In the genomic region with DNA sequence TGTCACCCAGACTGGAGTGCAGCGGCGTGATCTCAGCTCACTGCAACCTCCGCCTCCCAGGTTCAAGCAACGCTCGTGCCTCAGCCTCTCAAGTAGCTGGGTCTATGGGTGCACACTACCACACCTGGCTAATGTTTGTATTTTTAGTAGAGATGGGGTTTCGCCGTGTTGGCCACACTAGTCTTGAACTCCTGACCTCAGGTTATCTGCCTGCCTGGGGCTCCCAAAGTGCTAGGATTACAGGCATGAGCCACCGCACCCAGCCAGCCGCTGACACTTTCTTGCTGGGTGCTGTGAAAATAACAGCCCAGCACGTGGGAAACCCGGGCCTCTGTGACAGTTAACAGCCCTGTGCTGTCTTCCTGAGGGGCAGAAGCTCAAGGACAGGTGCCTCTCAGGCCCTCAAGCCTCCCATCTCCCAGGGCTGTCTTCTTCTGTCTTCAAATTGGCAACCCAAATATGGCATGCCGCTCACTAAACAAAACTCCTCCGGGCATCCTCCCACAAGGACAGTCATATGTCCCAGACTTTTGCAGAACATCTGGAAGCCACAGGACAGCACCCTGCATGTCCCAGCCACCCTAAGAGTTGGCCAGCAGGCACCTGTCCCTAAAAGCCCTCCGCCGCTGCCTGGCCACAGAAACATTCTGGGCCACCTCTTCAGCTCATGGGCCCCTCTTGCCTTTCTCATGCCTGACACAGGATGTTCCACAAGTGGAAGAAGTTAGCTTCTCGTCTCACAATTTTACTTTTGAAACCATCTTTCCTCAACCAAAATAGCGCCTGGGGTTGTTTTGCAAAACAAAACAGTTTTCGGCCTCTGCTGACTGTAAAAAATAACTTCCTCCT, we compare ENCODE assay signal across 17 cellular contexts.
DNase-seq lines count a peak whose midpoint lies in the region; ATAC-seq, FAIRE-seq and TF ChIP-seq lines count a peak whose summit lies in the region.
"Had no signal": no experiment of that assay in that cellular context is flagged by ENCODE, and none has a peak within 500 bp of the region (broad histone marks: within the 10 kb centered on the region; RNA-seq: fewer than 3 reads in every experiment).

No MANE protein-coding gene starts in this region.

- H4K20me1 ChIP-seq in BLaER1 treated with 17β-estradiol and CSF1 and Interleukin-3, amounts not matched to agents 10 nM and 100 nM: no peaks in the 10 kb centered on the region
- H4K20me1 ChIP-seq in hepatocyte (ENCODE audit: insufficient read depth, poor library complexity, severe bottlenecking): no peaks in the 10 kb centered on the region

- no peaks in the 10 kb centered on the region for H3K27me3 ChIP-seq in BLaER1 treated with 17β-estradiol and CSF1 and Interleukin-3, amounts not matched to agents 10 nM and 100 nM
- H3K27me3 ChIP-seq in hepatocyte: no peaks in the 10 kb centered on the region
- H3K27me3 ChIP-seq: BE2C had no signal

- TF ChIP-seq CTCF in RWPE1 (conservative IDR thresholded peaks at IDR 0.05; ENCODE audit: low read depth) (no peak), hepatocyte (IDR thresholded peaks at IDR 0.05; ENCODE audit: poor library complexity) (no peak)

- peaks cover 42 to 64% (median 60%) of the 10 kb centered on the region in 10 experiments for H3K4me1 ChIP-seq in BLaER1 treated with 17β-estradiol and CSF1 and Interleukin-3, amounts not matched to agents 10 nM and 100 nM
- H3K4me1 ChIP-seq in hepatocyte (ENCODE audit: insufficient read depth): peaks cover 12% of the 10 kb centered on the region

- H3K9me2 ChIP-seq in hepatocyte (replicated peaks; ENCODE audit: insufficient read depth): no peaks in the 10 kb centered on the region

- H3K4me2 ChIP-seq in BLaER1 treated with 17β-estradiol and CSF1 and Interleukin-3, amounts not matched to agents 10 nM and 100 nM: peak overlapping the region; percentile 72 to 91 (median 83)
- H3K4me2 ChIP-seq in hepatocyte: no peak overlapping the region

- H3K27ac ChIP-seq in BLaER1 treated with 17β-estradiol and CSF1 and Interleukin-3, amounts not matched to agents 10 nM and 100 nM: peak overlapping the region in 7 of 11 experiments; percentile 31 to 82 (median 79); a peak in 14 of 22 replicates
- H3K27ac ChIP-seq in RWPE1 (peak overlapping the region; percentile 14; the same call in 1 of the 2 replicates), hepatocyte (peak overlapping the region; percentile 40)
- H3K27ac ChIP-seq: epithelial cell of prostate had no signal

- POLR2A ChIA-PET in RWPE1 (lab: Yijun Ruan, JAX; ENCODE audit: low non-redundant PET): interaction anchor here (0.6 kb wide), 1 partner anchor 21 kb away, joined by 3 read pairs; no protein-coding TSS in a partner anchor

- ATAC-seq in SK-N-SH treated with all-trans-retinoic acid at 6 μM for 48 hours: no peak

- WGBS in hepatocyte (ENCODE audit: low lambda C conversion rate, missing lambda C conversion rate): 88% methylated on average over 18 of the region's 18 CpGs

- no peaks in the 10 kb centered on the region for H3K9me3 ChIP-seq in BLaER1 treated with 17β-estradiol and CSF1 and Interleukin-3, amounts not matched to agents 10 nM and 100 nM (replicated peaks in 1 of 11)
- no peaks in the 10 kb centered on the region for H3K9me3 ChIP-seq in hepatocyte (ENCODE audit: low read depth)
- H3K9me3 ChIP-seq: BE2C had no signal

- no peak overlapping the region for H3K4me3 ChIP-seq in BLaER1 treated with 17β-estradiol and CSF1 and Interleukin-3, amounts not matched to agents 10 nM and 100 nM
- no peak overlapping the region for H3K4me3 ChIP-seq in hepatocyte

- no peaks in the 10 kb centered on the region for H3K79me2 ChIP-seq in hepatocyte

- no peak overlapping the region for H2AFZ ChIP-seq in hepatocyte

- peak overlapping the region in 6 of 11 experiments; percentile 4 to 77 (median 40); a peak in 7 of 22 replicates for H3K9ac ChIP-seq in BLaER1 treated with 17β-estradiol and CSF1 and Interleukin-3, amounts not matched to agents 10 nM and 100 nM

- H3K36me3 ChIP-seq in BLaER1 treated with 17β-estradiol and CSF1 and Interleukin-3, amounts not matched to agents 10 nM and 100 nM: no peaks in the 10 kb centered on the region
- no peaks in the 10 kb centered on the region for H3K36me3 ChIP-seq in hepatocyte (replicated peaks; ENCODE audit: insufficient read depth, low read depth)
- H3K36me3 ChIP-seq: BE2C had no signal

- peak; percentile 5 for FAIRE-seq in GM12892 (lab: Jason Lieb, UNC)
- FAIRE-seq: colon, H1 had no signal

- CTCF ChIA-PET in RWPE1 (lab: Yijun Ruan, JAX): interaction anchor here (0.5 to 1.7 kb wide), 5 partner anchors 120 to 1667 kb away, joined by 3 to 6 read pairs (median 3); no protein-coding TSS in a partner anchor

- DNase-seq in GM12892 (ENCODE audit: insufficient read length) (no peak), RWPE1 (ENCODE audit: low spot score) (no peak), hepatocyte (ENCODE audit: low spot score) (no peak), KG1 (lab: John Stamatoyannopoulos, UW) (no peak), NCI-H446 treated with DMSO at 0.1 percent for 48 hours (lab: John Stamatoyannopoulos, UW) (no peak)
- no peak for DNase-seq in stimulated activated CD4-positive, alpha-beta T cell treated with anti-CD3 and anti-CD28 coated beads, Interleukin-2, amount 100 ng/mL, for 48 hours
- DNase-seq: aorta, BE2C, NCI-H2081 treated with DMSO at 0.1 percent for 48 hours, NCI-H82, retina, SW 1271 had no signal

- TF ChIP-seq POLR2A in GM12892 (IDR thresholded peaks at IDR 0.05; ENCODE audit: low read depth, low read length): no peak

TF ChIP-seq in SK-N-SH treated with all-trans-retinoic acid at 6 μM for 48 hours, 23 proteins besides CTCF, POLR2A, EP300 and RAD21:
- no peak for TF ChIP-seq ZFP3 (CRISPR knock-in tag; IDR thresholded peaks at IDR 0.05)

Comparison
In these comparisons a context has a peak if more than half of its experiments do, and no peak if none do; other contexts are left out.
1. H3K27ac ChIP-seq: peak in every context shown above with its lines; median percentile 79 in BLaER1 treated with 17β-estradiol and CSF1 and Interleukin-3, amounts not matched to agents 10 nM and 100 nM; 40 in hepatocyte; 14 in RWPE1.